In the genomic region with DNA sequence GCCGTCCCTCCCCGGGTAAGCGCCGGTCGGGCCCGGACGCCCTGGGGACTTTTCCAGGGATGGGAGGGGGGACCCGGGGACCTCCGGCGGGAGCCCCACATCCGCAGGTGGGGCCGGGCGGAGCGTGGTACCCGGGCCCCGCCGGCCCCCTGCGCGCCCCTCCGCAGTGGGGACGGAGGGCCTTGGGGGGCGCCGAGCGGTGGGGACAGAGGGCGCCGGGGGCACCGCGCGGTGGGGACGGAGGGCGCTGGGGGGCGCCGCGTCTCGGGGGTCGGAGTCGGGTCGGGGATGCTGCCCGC, we compare ENCODE assay signal across 8 cellular contexts. TPM values are rescaled to one million over a fixed set of nuclear protein-coding genes. Genes with fewer than 3 reads are reported as not detected.
A peak's percentile ranks its signal among the peaks of the same experiment; 100 is the strongest.
DNase-seq lines count a peak whose midpoint lies in the region; ATAC-seq and TF ChIP-seq lines count a peak whose summit lies in the region.

No MANE protein-coding gene starts in this region.

- peak overlapping the region; percentile 4; the same call in 1 of the 2 replicates for H3K9ac ChIP-seq in KMS-11
- H3K9ac ChIP-seq in fibroblast of lung (ENCODE audit: insufficient read depth, low read length): peak overlapping the region; percentile 5

- no peak overlapping the region for H3K4me3 ChIP-seq in KMS-11 (IDR thresholded peaks at IDR 0.05; ENCODE audit: insufficient read depth, low read depth, low read length)
- H3K4me3 ChIP-seq in fibroblast of lung (replicated peaks in 1 of 4; ENCODE audit: control extremely low read depth in 1 of 4, insufficient read depth in 1 of 4, low read depth in 3 of 4, low read length in 4 of 4): peak overlapping the region in 2 of 4 experiments; percentile 43 to 64
- peak overlapping the region; percentile 59 to 69 (median 64) for H3K4me3 ChIP-seq in gastrocnemius medialis

- TF ChIP-seq CTCF in KMS-11 (conservative IDR thresholded peaks at IDR 0.05; ENCODE audit: low read depth, low read length) (no peak), fibroblast of lung (conservative IDR thresholded peaks at IDR 0.05 in 1 of 2, IDR thresholded peaks at IDR 0.05 in 1 of 2; ENCODE audit: low read depth in 1 of 2, low read length in 2 of 2) (no peak), gastrocnemius medialis (IDR thresholded peaks at IDR 0.05 in 4 of 5, conservative IDR thresholded peaks at IDR 0.05 in 1 of 5) (no peak)

- in situ Hi-C loops in gastrocnemius medialis (cut with MboI; ENCODE audit: low sequenced_read_pairs in 4 of 4): no loop called here

- H3K79me2 ChIP-seq in KMS-11 (ENCODE audit: insufficient read depth, low read depth) (no peaks in the 10 kb centered on the region), fibroblast of lung (ENCODE audit: control insufficient read depth, insufficient read depth, low read length) (no peaks in the 10 kb centered on the region)

- intact Hi-C loops in gastrocnemius medialis (cut with DNase I; ENCODE audit: low total_unique reads): loop anchor here (10.0 kb wide), 1 partner anchor 215 kb away; no protein-coding TSS in a partner anchor

- DNase-seq in fibroblast of lung (ENCODE audit: low read depth in 2 of 2) (no peak), gastrocnemius medialis (no peak), islet precursor cell (no peak), COLO829 (ENCODE audit: low spot score) (no peak), NCI-H345 (lab: John Stamatoyannopoulos, UW) (no peak)

- H3K27me3 ChIP-seq in KMS-11 (ENCODE audit: insufficient read depth, low read depth) (no peaks in the 10 kb centered on the region), fibroblast of lung (ENCODE audit: control insufficient read depth, insufficient read depth, low read length) (peaks cover 20% of the 10 kb centered on the region), gastrocnemius medialis (peaks cover 7 to 31% (median 19%) of the 10 kb centered on the region in 3 donors)

- H3K9me3 ChIP-seq in fibroblast of lung (ENCODE audit: control insufficient read depth, insufficient read depth, low read depth, low read length) (no peaks in the 10 kb centered on the region), gastrocnemius medialis (no peaks in the 10 kb centered on the region)

- H3K4me2 ChIP-seq in KMS-11 (peak overlapping the region; percentile 73), fibroblast of lung (ENCODE audit: extremely low read depth, insufficient read depth, low read length) (peak overlapping the region; percentile 90)

- TF ChIP-seq POLR2A in gastrocnemius medialis (IDR thresholded peaks at IDR 0.05): no peak

- H4K20me1 ChIP-seq in KMS-11 (ENCODE audit: insufficient read depth) (no peaks in the 10 kb centered on the region), fibroblast of lung (ENCODE audit: control insufficient read depth, extremely low read depth, insufficient read depth, low read length) (no peaks in the 10 kb centered on the region)

- H3K4me1 ChIP-seq in KMS-11 (ENCODE audit: low read depth, poor library complexity, severe bottlenecking): peaks cover 17% of the 10 kb centered on the region
- H3K4me1 ChIP-seq in fibroblast of lung (ENCODE audit: control insufficient read depth, extremely low read depth, insufficient read depth, low read length): no peaks in the 10 kb centered on the region
- peaks cover 3 to 5% of the 10 kb centered on the region in 2 donors for H3K4me1 ChIP-seq in gastrocnemius medialis

- peak overlapping the region; percentile 73 for H2AFZ ChIP-seq in KMS-11 (ENCODE audit: low read depth)
- H2AFZ ChIP-seq in fibroblast of lung (ENCODE audit: low read length): no peak overlapping the region

- H3K27ac ChIP-seq in KMS-11: no peak overlapping the region
- H3K27ac ChIP-seq in fibroblast of lung (ENCODE audit: insufficient read depth, low read length): no peak overlapping the region
- peak overlapping the region; percentile 58 to 77 (median 64) for H3K27ac ChIP-seq in gastrocnemius medialis

- H3K36me3 ChIP-seq in KMS-11 (ENCODE audit: insufficient read depth) (no peaks in the 10 kb centered on the region), fibroblast of lung (ENCODE audit: control insufficient read depth, insufficient read depth, low read length) (no peaks in the 10 kb centered on the region), gastrocnemius medialis (no peaks in the 10 kb centered on the region)

- ATAC-seq in GM18868 (IDR thresholded peaks at IDR 0.05; ENCODE audit: unreplicated experiment) (peak; percentile 19), gastrocnemius medialis (no peak)
- ATAC-seq in activated CD4-positive, CD25-positive, alpha-beta regulatory T cell treated with anti-CD3 and anti-CD28 coated beads, Interleukin-2, amount 50 U/mL, for 24 hours: no peak

RNA-seq across cellular contexts. Expression of a gene that starts 0.3 kb away (rescaled TPM):
- 5.4 and 12.7 TPM in 2 replicates for total RNA-seq in fibroblast of lung
- 0.30 and 1.7 TPM in 2 replicates for polyA plus RNA-seq in fibroblast of lung
- 0.16 and 1.3 TPM in 2 replicates for polyA plus RNA-seq in fibroblast of lung (2012)
- polyA minus RNA-seq in fibroblast of lung (ENCODE audit: low replicate concordance): 0.63 and 3.6 TPM in 2 replicates
- 1 to 10 TPM; 2.3 to 7.7 (median 4.4) TPM for total RNA-seq in gastrocnemius medialis

Comparison
In these comparisons a context has a peak if more than half of its experiments do, and no peak if none do; other contexts are left out.
1. H3K27ac ChIP-seq: peak in gastrocnemius medialis (4 of 4); none in KMS-11 (single experiment) and fibroblast of lung (single experiment).